1 cellular context compared by ENCODE assay signal in genomic region chr7:142828101-142828500, GRCh38.
TF ChIP-seq lines count a peak whose summit lies in the region.

No MANE protein-coding gene starts in this region.

TF ChIP-seq in GM23338, 12 proteins besides CTCF, POLR2A, EP300 and RAD21:
- TF ChIP-seq NANOG (IDR thresholded peaks at IDR 0.05; ENCODE audit: borderline replicate concordance) (no peak), CREB1 (CRISPR knock-in tag; IDR thresholded peaks at IDR 0.05; ENCODE audit: low read depth) (no peak), POLR2AphosphoS5 (IDR thresholded peaks at IDR 0.05; ENCODE audit: low read depth) (no peak), EZH2phosphoT487 (IDR thresholded peaks at IDR 0.05; ENCODE audit: unreplicated experiment) (no peak)
- TF ChIP-seq, protein P1, sequence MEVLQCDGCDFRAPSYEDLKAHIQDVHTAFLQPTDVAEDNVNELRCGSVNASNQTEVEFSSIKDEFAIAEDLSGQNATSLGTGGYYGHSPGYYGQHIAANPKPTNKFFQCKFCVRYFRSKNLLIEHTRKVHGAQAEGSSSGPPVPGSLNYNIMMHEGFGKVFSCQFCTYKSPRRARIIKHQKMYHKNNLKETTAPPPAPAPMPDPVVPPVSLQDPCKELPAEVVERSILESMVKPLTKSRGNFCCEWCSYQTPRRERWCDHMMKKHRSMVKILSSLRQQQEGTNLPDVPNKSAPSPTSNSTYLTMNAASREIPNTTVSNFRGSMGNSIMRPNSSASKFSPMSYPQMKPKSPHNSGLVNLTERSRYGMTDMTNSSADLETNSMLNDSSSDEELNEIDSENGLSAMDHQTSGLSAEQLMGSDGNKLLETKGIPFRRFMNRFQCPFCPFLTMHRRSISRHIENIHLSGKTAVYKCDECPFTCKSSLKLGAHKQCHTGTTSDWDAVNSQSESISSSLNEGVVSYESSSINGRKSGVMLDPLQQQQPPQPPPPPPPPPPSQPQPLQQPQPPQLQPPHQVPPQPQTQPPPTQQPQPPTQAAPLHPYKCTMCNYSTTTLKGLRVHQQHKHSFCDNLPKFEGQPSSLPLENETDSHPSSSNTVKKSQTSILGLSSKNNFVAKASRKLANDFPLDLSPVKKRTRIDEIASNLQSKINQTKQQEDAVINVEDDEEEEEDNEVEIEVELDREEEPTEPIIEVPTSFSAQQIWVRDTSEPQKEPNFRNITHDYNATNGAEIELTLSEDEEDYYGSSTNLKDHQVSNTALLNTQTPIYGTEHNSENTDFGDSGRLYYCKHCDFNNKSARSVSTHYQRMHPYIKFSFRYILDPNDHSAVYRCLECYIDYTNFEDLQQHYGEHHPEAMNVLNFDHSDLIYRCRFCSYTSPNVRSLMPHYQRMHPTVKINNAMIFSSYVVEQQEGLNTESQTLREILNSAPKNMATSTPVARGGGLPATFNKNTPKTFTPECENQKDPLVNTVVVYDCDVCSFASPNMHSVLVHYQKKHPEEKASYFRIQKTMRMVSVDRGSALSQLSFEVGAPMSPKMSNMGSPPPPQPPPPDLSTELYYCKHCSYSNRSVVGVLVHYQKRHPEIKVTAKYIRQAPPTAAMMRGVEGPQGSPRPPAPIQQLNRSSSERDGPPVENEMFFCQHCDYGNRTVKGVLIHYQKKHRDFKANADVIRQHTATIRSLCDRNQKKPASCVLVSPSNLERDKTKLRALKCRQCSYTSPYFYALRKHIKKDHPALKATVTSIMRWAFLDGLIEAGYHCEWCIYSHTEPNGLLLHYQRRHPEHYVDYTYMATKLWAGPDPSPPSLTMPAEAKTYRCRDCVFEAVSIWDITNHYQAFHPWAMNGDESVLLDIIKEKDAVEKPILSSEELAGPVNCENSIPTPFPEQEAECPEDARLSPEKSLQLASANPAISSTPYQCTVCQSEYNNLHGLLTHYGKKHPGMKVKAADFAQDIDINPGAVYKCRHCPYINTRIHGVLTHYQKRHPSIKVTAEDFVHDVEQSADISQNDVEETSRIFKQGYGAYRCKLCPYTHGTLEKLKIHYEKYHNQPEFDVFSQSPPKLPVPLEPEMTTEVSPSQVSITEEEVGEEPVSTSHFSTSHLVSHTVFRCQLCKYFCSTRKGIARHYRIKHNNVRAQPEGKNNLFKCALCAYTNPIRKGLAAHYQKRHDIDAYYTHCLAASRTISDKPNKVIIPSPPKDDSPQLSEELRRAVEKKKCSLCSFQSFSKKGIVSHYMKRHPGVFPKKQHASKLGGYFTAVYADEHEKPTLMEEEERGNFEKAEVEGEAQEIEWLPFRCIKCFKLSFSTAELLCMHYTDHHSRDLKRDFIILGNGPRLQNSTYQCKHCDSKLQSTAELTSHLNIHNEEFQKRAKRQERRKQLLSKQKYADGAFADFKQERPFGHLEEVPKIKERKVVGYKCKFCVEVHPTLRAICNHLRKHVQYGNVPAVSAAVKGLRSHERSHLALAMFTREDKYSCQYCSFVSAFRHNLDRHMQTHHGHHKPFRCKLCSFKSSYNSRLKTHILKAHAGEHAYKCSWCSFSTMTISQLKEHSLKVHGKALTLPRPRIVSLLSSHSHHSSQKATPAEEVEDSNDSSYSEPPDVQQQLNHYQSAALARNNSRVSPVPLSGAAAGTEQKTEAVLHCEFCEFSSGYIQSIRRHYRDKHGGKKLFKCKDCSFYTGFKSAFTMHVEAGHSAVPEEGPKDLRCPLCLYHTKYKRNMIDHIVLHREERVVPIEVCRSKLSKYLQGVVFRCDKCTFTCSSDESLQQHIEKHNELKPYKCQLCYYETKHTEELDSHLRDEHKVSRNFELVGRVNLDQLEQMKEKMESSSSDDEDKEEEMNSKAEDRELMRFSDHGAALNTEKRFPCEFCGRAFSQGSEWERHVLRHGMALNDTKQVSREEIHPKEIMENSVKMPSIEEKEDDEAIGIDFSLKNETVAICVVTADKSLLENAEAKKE (CRISPR knock-in tag; IDR thresholded peaks at IDR 0.05): no peak
- TF ChIP-seq, protein P2, sequence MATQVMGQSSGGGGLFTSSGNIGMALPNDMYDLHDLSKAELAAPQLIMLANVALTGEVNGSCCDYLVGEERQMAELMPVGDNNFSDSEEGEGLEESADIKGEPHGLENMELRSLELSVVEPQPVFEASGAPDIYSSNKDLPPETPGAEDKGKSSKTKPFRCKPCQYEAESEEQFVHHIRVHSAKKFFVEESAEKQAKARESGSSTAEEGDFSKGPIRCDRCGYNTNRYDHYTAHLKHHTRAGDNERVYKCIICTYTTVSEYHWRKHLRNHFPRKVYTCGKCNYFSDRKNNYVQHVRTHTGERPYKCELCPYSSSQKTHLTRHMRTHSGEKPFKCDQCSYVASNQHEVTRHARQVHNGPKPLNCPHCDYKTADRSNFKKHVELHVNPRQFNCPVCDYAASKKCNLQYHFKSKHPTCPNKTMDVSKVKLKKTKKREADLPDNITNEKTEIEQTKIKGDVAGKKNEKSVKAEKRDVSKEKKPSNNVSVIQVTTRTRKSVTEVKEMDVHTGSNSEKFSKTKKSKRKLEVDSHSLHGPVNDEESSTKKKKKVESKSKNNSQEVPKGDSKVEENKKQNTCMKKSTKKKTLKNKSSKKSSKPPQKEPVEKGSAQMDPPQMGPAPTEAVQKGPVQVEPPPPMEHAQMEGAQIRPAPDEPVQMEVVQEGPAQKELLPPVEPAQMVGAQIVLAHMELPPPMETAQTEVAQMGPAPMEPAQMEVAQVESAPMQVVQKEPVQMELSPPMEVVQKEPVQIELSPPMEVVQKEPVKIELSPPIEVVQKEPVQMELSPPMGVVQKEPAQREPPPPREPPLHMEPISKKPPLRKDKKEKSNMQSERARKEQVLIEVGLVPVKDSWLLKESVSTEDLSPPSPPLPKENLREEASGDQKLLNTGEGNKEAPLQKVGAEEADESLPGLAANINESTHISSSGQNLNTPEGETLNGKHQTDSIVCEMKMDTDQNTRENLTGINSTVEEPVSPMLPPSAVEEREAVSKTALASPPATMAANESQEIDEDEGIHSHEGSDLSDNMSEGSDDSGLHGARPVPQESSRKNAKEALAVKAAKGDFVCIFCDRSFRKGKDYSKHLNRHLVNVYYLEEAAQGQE (IDR thresholded peaks at IDR 0.05; ENCODE audit: unreplicated experiment): no peak
